2 cellular contexts compared by ENCODE assay signal in the genomic region with DNA sequence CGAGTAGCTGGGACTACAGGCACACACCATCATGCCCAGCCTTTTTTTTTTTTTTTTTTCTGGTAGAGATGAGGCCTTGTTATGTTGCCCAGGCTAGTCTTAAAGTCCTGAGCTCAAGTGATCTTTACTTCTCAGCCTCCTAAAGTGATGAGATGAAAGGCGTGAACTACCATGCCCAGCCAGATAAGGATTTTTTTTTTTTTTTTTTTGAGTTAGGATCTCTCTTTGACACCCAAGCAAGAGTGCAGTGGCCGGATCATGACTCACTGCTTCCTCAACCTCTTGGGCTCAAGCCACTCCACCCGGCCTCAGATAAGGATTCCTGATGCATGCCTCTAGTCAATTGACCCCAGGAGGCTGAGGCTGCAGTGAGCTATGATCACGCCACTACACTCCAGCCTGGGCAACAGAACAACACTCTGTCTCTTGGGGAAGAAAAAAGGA.
TF ChIP-seq lines count a peak whose summit lies in the region.

No MANE protein-coding gene starts in this region.

TF ChIP-seq in SK-N-SH treated with all-trans-retinoic acid at 6 μM for 48 hours, 23 proteins besides CTCF, POLR2A, EP300 and RAD21:
- TF ChIP-seq SNAI2 (CRISPR knock-in tag; IDR thresholded peaks at IDR 0.05) (no peak), ZNF8 (CRISPR knock-in tag; IDR thresholded peaks at IDR 0.05) (no peak), ZFP3 (CRISPR knock-in tag; IDR thresholded peaks at IDR 0.05) (no peak), ZFP30 (CRISPR knock-in tag; IDR thresholded peaks at IDR 0.05) (no peak), OSR1 (CRISPR knock-in tag; IDR thresholded peaks at IDR 0.05) (no peak), TCF4 (CRISPR knock-in tag; IDR thresholded peaks at IDR 0.05; ENCODE audit: borderline replicate concordance) (no peak), ISL1 (CRISPR knock-in tag; IDR thresholded peaks at IDR 0.05) (no peak), PPARA (CRISPR knock-in tag; IDR thresholded peaks at IDR 0.05; ENCODE audit: borderline replicate concordance) (no peak)
- TF ChIP-seq, protein P1, sequence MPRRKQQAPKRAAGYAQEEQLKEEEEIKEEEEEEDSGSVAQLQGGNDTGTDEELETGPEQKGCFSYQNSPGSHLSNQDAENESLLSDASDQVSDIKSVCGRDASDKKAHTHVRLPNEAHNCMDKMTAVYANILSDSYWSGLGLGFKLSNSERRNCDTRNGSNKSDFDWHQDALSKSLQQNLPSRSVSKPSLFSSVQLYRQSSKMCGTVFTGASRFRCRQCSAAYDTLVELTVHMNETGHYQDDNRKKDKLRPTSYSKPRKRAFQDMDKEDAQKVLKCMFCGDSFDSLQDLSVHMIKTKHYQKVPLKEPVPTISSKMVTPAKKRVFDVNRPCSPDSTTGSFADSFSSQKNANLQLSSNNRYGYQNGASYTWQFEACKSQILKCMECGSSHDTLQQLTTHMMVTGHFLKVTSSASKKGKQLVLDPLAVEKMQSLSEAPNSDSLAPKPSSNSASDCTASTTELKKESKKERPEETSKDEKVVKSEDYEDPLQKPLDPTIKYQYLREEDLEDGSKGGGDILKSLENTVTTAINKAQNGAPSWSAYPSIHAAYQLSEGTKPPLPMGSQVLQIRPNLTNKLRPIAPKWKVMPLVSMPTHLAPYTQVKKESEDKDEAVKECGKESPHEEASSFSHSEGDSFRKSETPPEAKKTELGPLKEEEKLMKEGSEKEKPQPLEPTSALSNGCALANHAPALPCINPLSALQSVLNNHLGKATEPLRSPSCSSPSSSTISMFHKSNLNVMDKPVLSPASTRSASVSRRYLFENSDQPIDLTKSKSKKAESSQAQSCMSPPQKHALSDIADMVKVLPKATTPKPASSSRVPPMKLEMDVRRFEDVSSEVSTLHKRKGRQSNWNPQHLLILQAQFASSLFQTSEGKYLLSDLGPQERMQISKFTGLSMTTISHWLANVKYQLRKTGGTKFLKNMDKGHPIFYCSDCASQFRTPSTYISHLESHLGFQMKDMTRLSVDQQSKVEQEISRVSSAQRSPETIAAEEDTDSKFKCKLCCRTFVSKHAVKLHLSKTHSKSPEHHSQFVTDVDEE (CRISPR knock-in tag; IDR thresholded peaks at IDR 0.05): no peak
- TF ChIP-seq, protein P2, sequence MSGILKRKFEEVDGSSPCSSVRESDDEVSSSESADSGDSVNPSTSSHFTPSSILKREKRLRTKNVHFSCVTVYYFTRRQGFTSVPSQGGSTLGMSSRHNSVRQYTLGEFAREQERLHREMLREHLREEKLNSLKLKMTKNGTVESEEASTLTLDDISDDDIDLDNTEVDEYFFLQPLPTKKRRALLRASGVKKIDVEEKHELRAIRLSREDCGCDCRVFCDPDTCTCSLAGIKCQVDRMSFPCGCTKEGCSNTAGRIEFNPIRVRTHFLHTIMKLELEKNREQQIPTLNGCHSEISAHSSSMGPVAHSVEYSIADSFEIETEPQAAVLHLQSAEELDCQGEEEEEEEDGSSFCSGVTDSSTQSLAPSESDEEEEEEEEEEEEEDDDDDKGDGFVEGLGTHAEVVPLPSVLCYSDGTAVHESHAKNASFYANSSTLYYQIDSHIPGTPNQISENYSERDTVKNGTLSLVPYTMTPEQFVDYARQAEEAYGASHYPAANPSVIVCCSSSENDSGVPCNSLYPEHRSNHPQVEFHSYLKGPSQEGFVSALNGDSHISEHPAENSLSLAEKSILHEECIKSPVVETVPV (CRISPR knock-in tag; IDR thresholded peaks at IDR 0.05): no peak
TF ChIP-seq in SK-N-SH treated with all-trans-retinoic acid at 6 μM for 48 hours: peak in this region for 0.

TF ChIP-seq in HEK293T, 16 proteins besides CTCF, POLR2A, EP300 and RAD21:
- TF ChIP-seq L3MBTL2 (conservative IDR thresholded peaks at IDR 0.05): no peak
- no peak for TF ChIP-seq LEF1 (IDR thresholded peaks at IDR 0.05; ENCODE audit: borderline replicate concordance)
- TF ChIP-seq FOXK2 (IDR thresholded peaks at IDR 0.05): no peak
- no peak for TF ChIP-seq ZNF384 (IDR thresholded peaks at IDR 0.05)
- no peak for TF ChIP-seq SUZ12 (IDR thresholded peaks at IDR 0.05)
- TF ChIP-seq, protein P3, sequence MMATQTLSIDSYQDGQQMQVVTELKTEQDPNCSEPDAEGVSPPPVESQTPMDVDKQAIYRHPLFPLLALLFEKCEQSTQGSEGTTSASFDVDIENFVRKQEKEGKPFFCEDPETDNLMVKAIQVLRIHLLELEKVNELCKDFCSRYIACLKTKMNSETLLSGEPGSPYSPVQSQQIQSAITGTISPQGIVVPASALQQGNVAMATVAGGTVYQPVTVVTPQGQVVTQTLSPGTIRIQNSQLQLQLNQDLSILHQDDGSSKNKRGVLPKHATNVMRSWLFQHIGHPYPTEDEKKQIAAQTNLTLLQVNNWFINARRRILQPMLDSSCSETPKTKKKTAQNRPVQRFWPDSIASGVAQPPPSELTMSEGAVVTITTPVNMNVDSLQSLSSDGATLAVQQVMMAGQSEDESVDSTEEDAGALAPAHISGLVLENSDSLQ (IDR thresholded peaks at IDR 0.05): no peak
- TF ChIP-seq ARNT (IDR thresholded peaks at IDR 0.05): no peak
- TF ChIP-seq FOXA1 (IDR thresholded peaks at IDR 0.05): no peak
- no peak for TF ChIP-seq HDGF (IDR thresholded peaks at IDR 0.05; ENCODE audit: borderline replicate concordance)
- no peak for TF ChIP-seq TARDBP (IDR thresholded peaks at IDR 0.05)
- TF ChIP-seq BHLHE40 (IDR thresholded peaks at IDR 0.05; ENCODE audit: borderline replicate concordance): no peak
- TF ChIP-seq NFRKB (IDR thresholded peaks at IDR 0.05): no peak
- TF ChIP-seq ELF4 (IDR thresholded peaks at IDR 0.05): no peak
- no peak for TF ChIP-seq FOXM1 (IDR thresholded peaks at IDR 0.05; ENCODE audit: borderline replicate concordance)
- no peak for TF ChIP-seq SP1 (IDR thresholded peaks at IDR 0.05)
- no peak for TF ChIP-seq CTBP1 (IDR thresholded peaks at IDR 0.05; ENCODE audit: borderline replicate concordance)
